ENCODE assay signal across 8 cellular contexts in genomic region chr12:108821407-108822397, GRCh38. TPM values are rescaled to one million over a fixed set of nuclear protein-coding genes. Genes with fewer than 3 reads are reported as not detected.
DNase-seq lines count a peak whose midpoint lies in the region; ATAC-seq and TF ChIP-seq lines count a peak whose summit lies in the region.

No MANE protein-coding gene starts in this region.

- peaks cover 52 to 99% (median 70%) of the 10 kb centered on the region in 10 experiments for H3K4me1 ChIP-seq in BLaER1 treated with 17β-estradiol and CSF1 and Interleukin-3, amounts not matched to agents 10 nM and 100 nM
- H3K4me1 ChIP-seq in lower lobe of right lung (peaks cover 78% of the 10 kb centered on the region), BE2C (peaks cover 4% of the 10 kb centered on the region)

- H3K27me3 ChIP-seq in BLaER1 treated with 17β-estradiol and CSF1 and Interleukin-3, amounts not matched to agents 10 nM and 100 nM, result no peaks in the 10 kb centered on the region
- H3K27me3 ChIP-seq in lower lobe of right lung (ENCODE audit: low read depth) (no peaks in the 10 kb centered on the region), BE2C (no peaks in the 10 kb centered on the region)

- peak overlapping the region in 3 of 10 experiments; percentile 3 to 34 (median 25); a peak in 3 of 20 replicates for H3K4me3 ChIP-seq in BLaER1 treated with 17β-estradiol and CSF1 and Interleukin-3, amounts not matched to agents 10 nM and 100 nM
- H3K4me3 ChIP-seq in lower lobe of right lung, result no peak overlapping the region
- no peak overlapping the region for H3K4me3 ChIP-seq in BE2C (ENCODE audit: low read depth, low read length)

- peak overlapping the region in 10 of 11 experiments; percentile 2 to 66 (median 29); a peak in 13 of 22 replicates for H3K9ac ChIP-seq in BLaER1 treated with 17β-estradiol and CSF1 and Interleukin-3, amounts not matched to agents 10 nM and 100 nM

- TF ChIP-seq CTCF in lower lobe of right lung (IDR thresholded peaks at IDR 0.05) (no peak), BE2C (IDR thresholded peaks at IDR 0.05; ENCODE audit: low read depth, low read length) (no peak)

- intact Hi-C loops in lower lobe of right lung (cut with DNase I), result no loop called here

- peak overlapping the region; percentile 24 to 93 (median 88); a peak in 21 of 22 replicates for H3K4me2 ChIP-seq in BLaER1 treated with 17β-estradiol and CSF1 and Interleukin-3, amounts not matched to agents 10 nM and 100 nM

- peak overlapping the region; percentile 28 to 92 (median 58); a peak in 20 of 22 replicates for H3K27ac ChIP-seq in BLaER1 treated with 17β-estradiol and CSF1 and Interleukin-3, amounts not matched to agents 10 nM and 100 nM
- peak overlapping the region; percentile 67 for H3K27ac ChIP-seq in lower lobe of right lung

- H4K20me1 ChIP-seq in BLaER1 treated with 17β-estradiol and CSF1 and Interleukin-3, amounts not matched to agents 10 nM and 100 nM, result peaks cover 0 to 36% (median 0%) of the 10 kb centered on the region in 11 experiments; a peak in 5 of 22 replicates

- H3K9me3 ChIP-seq in BLaER1 treated with 17β-estradiol and CSF1 and Interleukin-3, amounts not matched to agents 10 nM and 100 nM (replicated peaks in 1 of 11), result no peaks in the 10 kb centered on the region
- no peaks in the 10 kb centered on the region for H3K9me3 ChIP-seq in lower lobe of right lung
- H3K9me3 ChIP-seq in BE2C, result no peaks in the 10 kb centered on the region

- ATAC-seq in GM21529 (IDR thresholded peaks at IDR 0.05; ENCODE audit: unreplicated experiment) (peak; percentile 46), lower lobe of right lung (peak; percentile 40 to 64), HG02852 (IDR thresholded peaks at IDR 0.05; ENCODE audit: unreplicated experiment) (no peak)

- peak; percentile 20 to 35 for DNase-seq in activated CD4-positive, alpha-beta T cell treated with anti-CD3 and anti-CD28 coated beads, Interleukin-2, amount 50 U/mL, for 48 hours
- DNase-seq in lower lobe of right lung (peak; percentile 77), NCI-H2171 treated with DMSO at 0.1 percent for 48 hours (lab: John Stamatoyannopoulos, UW) (no peak), 8988T (no peak), BE2C (no peak)

- peaks cover 33 to 65% (median 50%) of the 10 kb centered on the region in 11 experiments; a peak in 21 of 22 replicates for H3K36me3 ChIP-seq in BLaER1 treated with 17β-estradiol and CSF1 and Interleukin-3, amounts not matched to agents 10 nM and 100 nM
- H3K36me3 ChIP-seq in lower lobe of right lung (peaks cover 58% of the 10 kb centered on the region), BE2C (peaks cover 28% of the 10 kb centered on the region)

RNA-seq across cellular contexts. Expression of gene SSH1, which starts 35.7 kb away (rescaled TPM):
- total RNA-seq in lower lobe of right lung, result 45.6 TPM
- polyA plus RNA-seq in BE2C (2012; ENCODE audit: insufficient read depth, insufficient read length, low read depth), result 21.5 TPM

RNA-seq across cellular contexts. Expression of gene DAO, which starts 58.2 kb away (rescaled TPM):
- not detected for total RNA-seq in lower lobe of right lung
- not detected for polyA plus RNA-seq in BE2C (2012; ENCODE audit: insufficient read depth, insufficient read length, low read depth)

Comparison
In these comparisons a context has a peak if more than half of its experiments do, and no peak if none do; other contexts are left out.
1. DNase-seq: peak in activated CD4-positive, alpha-beta T cell treated with anti-CD3 and anti-CD28 coated beads, Interleukin-2, amount 50 U/mL, for 48 hours (2 of 2) and lower lobe of right lung (single experiment); none in NCI-H2171 treated with DMSO at 0.1 percent for 48 hours (single experiment), 8988T (single experiment) and BE2C (single experiment).